In the genomic region with DNA sequence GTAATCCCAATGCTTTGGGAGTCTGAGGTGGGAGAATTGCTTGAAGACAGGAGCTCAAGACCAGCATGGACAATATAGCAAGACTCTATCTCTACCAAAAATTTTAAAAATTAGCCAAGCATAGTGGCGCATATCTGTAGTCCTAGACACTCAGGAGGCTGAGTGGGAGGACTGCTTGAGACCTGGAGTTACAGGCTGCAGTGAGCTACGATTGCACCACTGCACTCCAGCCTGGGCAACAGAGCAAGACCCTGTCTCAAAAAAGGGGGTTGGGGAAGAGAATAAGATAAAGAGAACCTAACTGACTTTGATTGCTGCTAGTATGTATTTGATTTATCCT, we compare ENCODE assay signal across 10 cellular contexts. TPM values are rescaled to one million over a fixed set of nuclear protein-coding genes. Genes with fewer than 3 reads are reported as not detected.
DNase-seq lines count a peak whose midpoint lies in the region; ATAC-seq and FAIRE-seq lines count a peak whose summit lies in the region.
"Had no signal": no experiment of that assay in that cellular context is flagged by ENCODE, and none has a peak within 500 bp of the region (broad histone marks: within the 10 kb centered on the region; RNA-seq: fewer than 3 reads in every experiment).

No MANE protein-coding gene starts in this region.

- no peak for FAIRE-seq in small intestine (lab: Jason Lieb, UNC)

- POLR2A ChIA-PET in activated CD8-positive, alpha-beta T cell treated with anti-CD3 and anti-CD28 coated beads, Interleukin-2, amount 10 ng/mL, durations not matched to agents 7 days and 5 days (lab: Charles Lee): interaction anchor here (0.6 to 2.6 kb wide), 8 partner anchors 12 to 1492 kb away, joined by 3 to 11 read pairs (median 4); partner anchors contain the start of gene GTPBP8

- CTCF ChIA-PET in activated CD8-positive, alpha-beta T cell treated with anti-CD3 and anti-CD28 coated beads, Interleukin-2, amount 10 ng/mL, durations not matched to agents 7 days and 5 days (lab: Charles Lee): interaction anchor here (1.2 to 7.1 kb wide), 8 partner anchors 13 to 392 kb away, joined by 3 to 99 read pairs (median 6); partner anchors contain the start of gene GTPBP8

- DNase-seq in T-helper 1 cell (no peak), small intestine (no peak), caudate nucleus (lab: John Stamatoyannopoulos, UW) (no peak), mesenchymal stem cell (no peak)
- DNase-seq in activated CD8-positive, alpha-beta T cell treated with anti-CD3 and anti-CD28 coated beads, Interleukin-2, amount 10 ng/mL, durations not matched to agents 7 days and 5 days: no peak
- DNase-seq: foreskin fibroblast had no signal

- H3K9me3 ChIP-seq in small intestine (ENCODE audit: control insufficient read depth, low read depth): no peaks in the 10 kb centered on the region
- H3K9me3 ChIP-seq in mesenchymal stem cell (ENCODE audit: control insufficient read depth, low read length): no peaks in the 10 kb centered on the region

- no peak overlapping the region for H3K9ac ChIP-seq in mesenchymal stem cell (ENCODE audit: low read length)

- no peak overlapping the region for H3K18ac ChIP-seq in mesenchymal stem cell (ENCODE audit: low read depth in 1 of 2, low read length in 2 of 2)

- no peaks in the 10 kb centered on the region for H3K79me1 ChIP-seq in mesenchymal stem cell (replicated peaks; ENCODE audit: low read length, poor library complexity, severe bottlenecking)

- H3K23ac ChIP-seq in mesenchymal stem cell (ENCODE audit: low read length in 2 of 2): no peak overlapping the region

- no peak overlapping the region for H2BK5ac ChIP-seq in mesenchymal stem cell (ENCODE audit: low read depth, low read length, poor library complexity, severe bottlenecking)

- H3K36me3 Mint-ChIP-seq in T-helper 1 cell treated with Interleukin-12 subunit alpha and Interleukin-12 subunit beta and Interleukin-4 antibody, amounts not matched to agents 30 μg/mL and 1 μg/mL, for 36 hours (ENCODE audit: low read depth): peaks cover 6% of the 10 kb centered on the region
- H3K36me3 Mint-ChIP-seq in activated CD8-positive, alpha-beta T cell treated with anti-CD3 and anti-CD28 coated beads, Interleukin-2, amount 10 ng/mL, durations not matched to agents 7 days and 5 days (ENCODE audit: low read depth): no peaks in the 10 kb centered on the region

- peak overlapping the region; percentile 79 for H3K27ac Mint-ChIP-seq in T-helper 1 cell treated with Interleukin-12 subunit alpha and Interleukin-12 subunit beta and Interleukin-4 antibody, amounts not matched to agents 30 μg/mL and 1 μg/mL, for 36 hours
- H3K27ac Mint-ChIP-seq in activated CD8-positive, alpha-beta T cell treated with anti-CD3 and anti-CD28 coated beads, Interleukin-2, amount 10 ng/mL, durations not matched to agents 7 days and 5 days: peak overlapping the region; percentile 84

- H2AFZ ChIP-seq in mesenchymal stem cell (ENCODE audit: low read depth, low read length): no peak overlapping the region

- H3K4me1 ChIP-seq in small intestine (ENCODE audit: control insufficient read depth in 2 of 2, insufficient read depth in 1 of 2, low read depth in 1 of 2, low read length in 1 of 2) (no peaks in the 10 kb centered on the region), mesenchymal stem cell (ENCODE audit: control insufficient read depth, insufficient read depth, low read depth, low read length) (no peaks in the 10 kb centered on the region)

- H3K27me3 ChIP-seq in small intestine (ENCODE audit: control insufficient read depth in 2 of 2, insufficient read depth in 2 of 2, low read length in 2 of 2): no peaks in the 10 kb centered on the region
- H3K27me3 ChIP-seq in mesenchymal stem cell (ENCODE audit: control insufficient read depth in 1 of 2, insufficient read depth in 1 of 2, low read length in 2 of 2): peaks cover 0 to 4% of the 10 kb centered on the region in 2 experiments

- H2BK12ac ChIP-seq in mesenchymal stem cell (ENCODE audit: low read length in 2 of 2): no peak overlapping the region

- H3K14ac ChIP-seq in mesenchymal stem cell (ENCODE audit: low read length in 2 of 2): no peak overlapping the region

- H3K36me3 ChIP-seq in small intestine (ENCODE audit: control insufficient read depth in 2 of 2, insufficient read depth in 2 of 2, low read length in 2 of 2) (no peaks in the 10 kb centered on the region), mesenchymal stem cell (ENCODE audit: control insufficient read depth in 1 of 2, insufficient read depth in 2 of 2, low read depth in 1 of 2, low read length in 2 of 2) (no peaks in the 10 kb centered on the region)

- peak; percentile 23 for ATAC-seq in HG02852 (IDR thresholded peaks at IDR 0.05; ENCODE audit: unreplicated experiment)
- ATAC-seq in activated CD8-positive, alpha-beta T cell treated with anti-CD3 and anti-CD28 coated beads, Interleukin-2, amount 10 ng/mL, durations not matched to agents 7 days and 5 days: peak; percentile 51
- ATAC-seq in HG02678 (IDR thresholded peaks at IDR 0.05; ENCODE audit: unreplicated experiment): no peak

- 56 to 72% (median 63%) methylated on average over 2 of the region's 2 CpGs for WGBS in small intestine, 3 donors
- WGBS in mesenchymal stem cell: 84% methylated on average over 2 of the region's 2 CpGs

- H3K27ac ChIP-seq in small intestine (ENCODE audit: low read depth in 1 of 2, low read length in 1 of 2): peak overlapping the region; percentile 20 to 72
- H3K27ac ChIP-seq in caudate nucleus (ENCODE audit: low read depth, low read length): no peak overlapping the region
- no peak overlapping the region for H3K27ac ChIP-seq in mesenchymal stem cell (ENCODE audit: low read length, poor library complexity, severe bottlenecking)
- H3K27ac ChIP-seq: 22Rv1 had no signal

- H3K4me1 Mint-ChIP-seq in T-helper 1 cell treated with Interleukin-12 subunit alpha and Interleukin-12 subunit beta and Interleukin-4 antibody, amounts not matched to agents 30 μg/mL and 1 μg/mL, for 36 hours (ENCODE audit: low read depth): peaks cover 58% of the 10 kb centered on the region
- peaks cover 55% of the 10 kb centered on the region for H3K4me1 Mint-ChIP-seq in activated CD8-positive, alpha-beta T cell treated with anti-CD3 and anti-CD28 coated beads, Interleukin-2, amount 10 ng/mL, durations not matched to agents 7 days and 5 days (ENCODE audit: low read depth)

- H2BK120ac ChIP-seq in mesenchymal stem cell (ENCODE audit: low read depth, low read length): no peak overlapping the region

- peak overlapping the region in 1 of 2 donors; percentile 23 for H3K4me3 ChIP-seq in small intestine (ENCODE audit: low read depth in 1 of 2, low read length in 2 of 2)
- no peak overlapping the region for H3K4me3 ChIP-seq in mesenchymal stem cell (ENCODE audit: insufficient read depth in 1 of 2, low read depth in 1 of 2, low read length in 2 of 2)

- H3K4me2 ChIP-seq in mesenchymal stem cell (ENCODE audit: low read length, poor library complexity, severe bottlenecking): no peak overlapping the region

- no peak overlapping the region for H4K91ac ChIP-seq in mesenchymal stem cell (ENCODE audit: low read length)

- no peak overlapping the region for H4K8ac ChIP-seq in mesenchymal stem cell (ENCODE audit: low read length)

- H2BK15ac ChIP-seq in mesenchymal stem cell (ENCODE audit: low read depth, poor library complexity, severe bottlenecking): no peak overlapping the region

- peak overlapping the region; percentile 92 for H3K4me3 Mint-ChIP-seq in T-helper 1 cell treated with Interleukin-12 subunit alpha and Interleukin-12 subunit beta and Interleukin-4 antibody, amounts not matched to agents 30 μg/mL and 1 μg/mL, for 36 hours
- H3K4me3 Mint-ChIP-seq in activated CD8-positive, alpha-beta T cell treated with anti-CD3 and anti-CD28 coated beads, Interleukin-2, amount 10 ng/mL, durations not matched to agents 7 days and 5 days: peak overlapping the region; percentile 79

- no peak overlapping the region for H2AK5ac ChIP-seq in mesenchymal stem cell (ENCODE audit: low read length, severe bottlenecking)

- no peak overlapping the region for H3K4ac ChIP-seq in mesenchymal stem cell (ENCODE audit: low read depth in 1 of 2, low read length in 2 of 2)

- no peaks in the 10 kb centered on the region for H3K27me3 Mint-ChIP-seq in T-helper 1 cell treated with Interleukin-12 subunit alpha and Interleukin-12 subunit beta and Interleukin-4 antibody, amounts not matched to agents 30 μg/mL and 1 μg/mL, for 36 hours (ENCODE audit: low read depth)
- no peaks in the 10 kb centered on the region for H3K27me3 Mint-ChIP-seq in activated CD8-positive, alpha-beta T cell treated with anti-CD3 and anti-CD28 coated beads, Interleukin-2, amount 10 ng/mL, durations not matched to agents 7 days and 5 days (ENCODE audit: low read depth)

- no peaks in the 10 kb centered on the region for H3K9me3 Mint-ChIP-seq in T-helper 1 cell treated with Interleukin-12 subunit alpha and Interleukin-12 subunit beta and Interleukin-4 antibody, amounts not matched to agents 30 μg/mL and 1 μg/mL, for 36 hours
- no peaks in the 10 kb centered on the region for H3K9me3 Mint-ChIP-seq in activated CD8-positive, alpha-beta T cell treated with anti-CD3 and anti-CD28 coated beads, Interleukin-2, amount 10 ng/mL, durations not matched to agents 7 days and 5 days (ENCODE audit: insufficient read depth)

RNA-seq across cellular contexts. Expression of gene CD200R1, which starts 0.8 kb away (rescaled TPM):
- total RNA-seq in activated CD8-positive, alpha-beta T cell treated with anti-CD3 and anti-CD28 coated beads, Interleukin-2, amount 10 ng/mL, durations not matched to agents 7 days and 5 days: 1 to 10 TPM; 6.4 to 7.8 TPM
- polyA plus RNA-seq in small intestine: under 1 TPM in 2 of 3 donors, not detected in 1; 0.27 to 0.48 TPM
- polyA plus RNA-seq in mesenchymal stem cell (2013, experiment 1 of 2): 0.04 TPM
- not detected for polyA plus RNA-seq in mesenchymal stem cell (2013, experiment 2 of 2)

RNA-seq across cellular contexts. Expression of gene GTPBP8, which starts 16.6 kb away (rescaled TPM):
- total RNA-seq in activated CD8-positive, alpha-beta T cell treated with anti-CD3 and anti-CD28 coated beads, Interleukin-2, amount 10 ng/mL, durations not matched to agents 7 days and 5 days: 10 to 100 TPM; 24.3 to 24.5 TPM
- polyA plus RNA-seq in small intestine: 10 to 100 TPM; 14.7 to 18.8 (median 17.3) TPM
- polyA plus RNA-seq in mesenchymal stem cell (2013, experiment 1 of 2): 37.4 TPM
- polyA plus RNA-seq in mesenchymal stem cell (2013, experiment 2 of 2): 37.3 TPM

Comparison
In these comparisons a context has a peak if more than half of its experiments do, and no peak if none do; other contexts are left out.
1. H3K27ac ChIP-seq: peak in small intestine (2 of 2); none in caudate nucleus (single experiment) and mesenchymal stem cell (single experiment).